In genomic region chr12:56565510-56566101, GRCh38 we compare ENCODE assay signal across 7 cellular contexts. TPM values are rescaled to one million over a fixed set of nuclear protein-coding genes. Genes with fewer than 3 reads are reported as not detected.
DNase-seq lines count a peak whose midpoint lies in the region; TF ChIP-seq lines count a peak whose summit lies in the region.

No MANE protein-coding gene starts in this region.

- H3K4me3 Mint-ChIP-seq in nephron, result peak overlapping the region; percentile 31 to 54 (median 50)

- TF ChIP-seq CTCF in GM13976 (IDR thresholded peaks at IDR 0.05; ENCODE audit: borderline replicate concordance, control extremely low read depth, extremely low read depth, insufficient read depth, missing control alignments) (no peak), fibroblast of pulmonary artery (IDR thresholded peaks at IDR 0.05; ENCODE audit: low read length, missing control alignments) (peak; percentile 14), nephron (IDR thresholded peaks at IDR 0.05; ENCODE audit: unreplicated experiment in 3 of 3) (no peak)

- H3K27ac Mint-ChIP-seq in nephron, result peak overlapping the region; percentile 98 to 100 (median 99)

- peaks cover 30% of the 10 kb centered on the region for H3K4me1 Mint-ChIP-seq in nephron

- no peaks in the 10 kb centered on the region for H3K27me3 Mint-ChIP-seq in nephron (ENCODE audit: low read depth)

- DNase-seq in GM13976 (ENCODE audit: low spot score) (peak; percentile 60), HT1080 (ENCODE audit: low read depth) (peak; percentile 39), fibroblast of pulmonary artery (ENCODE audit: low read depth) (peak; percentile 99), NCI-H2171 treated with DMSO at 0.1 percent for 48 hours (lab: John Stamatoyannopoulos, UW) (no peak), GDM1 (lab: John Stamatoyannopoulos, UW) (no peak)
- DNase-seq in activated CD4-positive, alpha-beta T cell treated with anti-CD3 and anti-CD28 coated beads, Interleukin-2, amount 50 U/mL, for 48 hours, result peak; percentile 27 to 45

- peak overlapping the region; percentile 13 for H3K4me3 ChIP-seq in fibroblast of pulmonary artery (replicated peaks; ENCODE audit: low read depth, low read length)

- in situ Hi-C loops in GM13976 (cut with MboI; ENCODE audit: low sequenced_read_pairs, unreplicated experiment), result no loop called here

- H3K36me3 Mint-ChIP-seq in nephron (ENCODE audit: low read depth), result peaks cover 42% of the 10 kb centered on the region

- H3K9me3 Mint-ChIP-seq in nephron, result no peaks in the 10 kb centered on the region

RNA-seq across cellular contexts. Expression of gene RBMS2, which starts 44.0 kb away (rescaled TPM):
- 30.9 and 33.3 TPM in 2 replicates for total RNA-seq in HT1080 (2014; rRNA removed; shearing (Covaris generic))
- 39.5 and 47.0 TPM in 2 replicates for polyA plus RNA-seq in HT1080 (2015; cell fraction: cytosol; rRNA removed)
- 68.1 and 70.4 TPM in 2 replicates for polyA plus RNA-seq in HT1080 (2015; cell fraction: nucleus; rRNA removed)

Comparison
In these comparisons a context has a peak if more than half of its experiments do, and no peak if none do; other contexts are left out.
1. DNase-seq: peak in GM13976 (single experiment), HT1080 (single experiment), activated CD4-positive, alpha-beta T cell treated with anti-CD3 and anti-CD28 coated beads, Interleukin-2, amount 50 U/mL, for 48 hours (2 of 2) and fibroblast of pulmonary artery (single experiment); none in NCI-H2171 treated with DMSO at 0.1 percent for 48 hours (single experiment) and GDM1 (single experiment).